In the genomic region with DNA sequence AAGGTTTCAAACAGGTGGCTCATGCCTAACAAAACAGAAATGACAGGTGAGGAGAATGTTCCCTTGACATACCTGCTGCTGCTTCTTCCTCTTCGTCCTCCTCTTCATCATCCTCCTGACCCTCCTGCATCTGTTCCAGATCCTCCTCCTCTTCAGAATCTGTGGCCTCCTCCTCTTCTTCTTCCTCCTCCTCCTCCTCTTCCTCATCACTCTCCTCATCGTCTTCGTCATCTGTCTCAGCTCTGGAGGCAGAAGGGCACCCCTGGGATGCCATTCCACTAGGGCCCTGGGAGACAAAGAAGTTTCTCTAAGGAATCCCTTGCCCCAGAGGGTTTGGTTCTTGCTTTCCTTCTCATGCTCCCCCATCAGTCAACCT, we compare ENCODE assay signal across 9 cellular contexts. TPM values are rescaled to one million over a fixed set of nuclear protein-coding genes. Genes with fewer than 3 reads are reported as not detected.
DNase-seq lines count a peak whose midpoint lies in the region; ATAC-seq and TF ChIP-seq lines count a peak whose summit lies in the region.
"Had no signal": no experiment of that assay in that cellular context is flagged by ENCODE, and none has a peak within 500 bp of the region (broad histone marks: within the 10 kb centered on the region; RNA-seq: fewer than 3 reads in every experiment).

No MANE protein-coding gene starts in this region.

- H3K27ac Mint-ChIP-seq in HFFc6 (peak overlapping the region; percentile 97), brain (peak overlapping the region in 3 of 5 experiments; percentile 37 to 100 (median 98))
- peak overlapping the region in 9 of 10 donors; percentile 34 to 98 (median 89) for H3K27ac Mint-ChIP-seq in naive thymus-derived CD8-positive, alpha-beta T cell

- H3K9me3 ChIP-seq in AG04450 (ENCODE audit: control insufficient read depth, insufficient read depth, low read length) = no peaks in the 10 kb centered on the region; the same call in 1 of the 2 replicates
- H3K9me3 ChIP-seq: Peyer's patch had no signal

- peak overlapping the region; percentile 99 for H3K27ac ChIP-seq in AG04450 (ENCODE audit: low read depth, low read length)

- POLR2A ChIA-PET in AG04450 (lab: Yijun Ruan, JAX) = interaction anchor here (0.7 to 1.2 kb wide), 4 partner anchors 8 to 348 kb away, joined by 3 to 5 read pairs (median 4); partner anchors contain the start of gene RGL2
- POLR2A ChIA-PET in naive thymus-derived CD8-positive, alpha-beta T cell (lab: Charles Lee) = interaction anchor here (1.4 to 1.9 kb wide), 4 partner anchors 20 to 110 kb away, joined by 3 to 6 read pairs (median 4); partner anchors contain the start of gene CUTA

- CTCF ChIA-PET in AG04450 (lab: Charles Lee) = interaction anchor here (1.0 kb wide), 1 partner anchor 26 kb away, joined by 6 read pairs; no protein-coding TSS in a partner anchor

- peak overlapping the region; percentile 92 for H3K4me3 Mint-ChIP-seq in HFFc6
- peak overlapping the region; percentile 28 to 99 (median 99) for H3K4me3 Mint-ChIP-seq in brain
- H3K4me3 Mint-ChIP-seq in naive thymus-derived CD8-positive, alpha-beta T cell = peak overlapping the region; percentile 19 to 100 (median 97)

- DNase-seq in AG04450 (ENCODE audit: low read depth, low spot score) (no peak), HFFc6 (no peak), HCEC 1CT (no peak)
- DNase-seq in naive thymus-derived CD8-positive, alpha-beta T cell = no peak
- DNase-seq: Peyer's patch had no signal

- H3K4me3 ChIP-seq in AG04450 (ENCODE audit: low read depth, low read length) = peak overlapping the region; percentile 78
- H3K4me3 ChIP-seq: Peyer's patch had no signal

- TF ChIP-seq CTCF in AG04450 (IDR thresholded peaks at IDR 0.05; ENCODE audit: low read depth, low read length) = no peak
- TF ChIP-seq CTCF in HFFc6 (IDR thresholded peaks at IDR 0.05) = 0 out of 2 replicates have a peak, but pooled peaks have one; percentile 20
- no peak for TF ChIP-seq CTCF in brain (conservative IDR thresholded peaks at IDR 0.05)

- H3K27me3 Mint-ChIP-seq in HFFc6 (ENCODE audit: insufficient read depth) (peaks cover 1% of the 10 kb centered on the region), brain (peaks cover 17% of the 10 kb centered on the region)
- H3K27me3 Mint-ChIP-seq in naive thymus-derived CD8-positive, alpha-beta T cell = no peaks in the 10 kb centered on the region

- H3K36me3 Mint-ChIP-seq in HFFc6 (ENCODE audit: low read depth) (peaks cover 51% of the 10 kb centered on the region), brain (peaks cover 40% of the 10 kb centered on the region)
- H3K36me3 Mint-ChIP-seq in naive thymus-derived CD8-positive, alpha-beta T cell = peaks cover 0 to 45% (median 16%) of the 10 kb centered on the region in 3 donors

- H3K9me3 Mint-ChIP-seq in HFFc6 (no peaks in the 10 kb centered on the region), brain (peaks cover 0 to 5% (median 0%) of the 10 kb centered on the region in 5 experiments)
- H3K9me3 Mint-ChIP-seq in naive thymus-derived CD8-positive, alpha-beta T cell = no peaks in the 10 kb centered on the region

- no peaks in the 10 kb centered on the region for H3K27me3 ChIP-seq in AG04450 (ENCODE audit: control insufficient read depth, insufficient read depth, low read length)
- H3K27me3 ChIP-seq: Peyer's patch had no signal

- H3K4me1 Mint-ChIP-seq in HFFc6 (ENCODE audit: low read depth) = peaks cover 68% of the 10 kb centered on the region
- peaks cover 88% of the 10 kb centered on the region for H3K4me1 Mint-ChIP-seq in brain
- H3K4me1 Mint-ChIP-seq in naive thymus-derived CD8-positive, alpha-beta T cell = peaks cover 42 to 88% (median 84%) of the 10 kb centered on the region in 4 donors

- no peak for ATAC-seq in naive thymus-derived CD8-positive, alpha-beta T cell
- ATAC-seq in HG03175 (IDR thresholded peaks at IDR 0.05; ENCODE audit: unreplicated experiment) (no peak), GM19467 (IDR thresholded peaks at IDR 0.05; ENCODE audit: unreplicated experiment) (no peak), GM21390 (IDR thresholded peaks at IDR 0.05; ENCODE audit: unreplicated experiment) (no peak)

RNA-seq across cellular contexts. Expression of gene ZBTB22, which starts 2.4 kb away (rescaled TPM):
- polyA plus RNA-seq in AG04450 (2011; rRNA removed) (8.4 and 11.8 TPM in 2 replicates), brain (ENCODE audit: insufficient read depth, low read depth, low replicate concordance) (29.4 TPM)
- 14.0 and 18.3 TPM in 2 replicates for polyA minus RNA-seq in AG04450 (2011; rRNA and poly(A)+ RNA removed)
- total RNA-seq in HFFc6 (2021; fragmentation: NEBNext Ultra II Directional; extraction: Animal tissue kit (Norgen Biotek cat#: 25700)) = 10 to 100 TPM; 15.2 to 19.9 (median 17.0) TPM
- 10 to 100 TPM; 29.7 to 33.6 TPM for total RNA-seq in naive thymus-derived CD8-positive, alpha-beta T cell
- 10 to 100 TPM; 10.4 to 13.4 (median 10.7) TPM for polyA plus RNA-seq in naive thymus-derived CD8-positive, alpha-beta T cell

RNA-seq across cellular contexts. Expression of gene DAXX, which starts 2.8 kb away (rescaled TPM):
- polyA plus RNA-seq in AG04450 (2011; rRNA removed) (69.7 and 75.6 TPM in 2 replicates), brain (ENCODE audit: insufficient read depth, low read depth, low replicate concordance) (89.8 TPM)
- polyA minus RNA-seq in AG04450 (2011; rRNA and poly(A)+ RNA removed) = 24.5 and 30.8 TPM in 2 replicates
- 10 to 100 TPM; 44.9 to 53.2 (median 50.4) TPM for total RNA-seq in HFFc6 (2021; fragmentation: NEBNext Ultra II Directional; extraction: Animal tissue kit (Norgen Biotek cat#: 25700))
- total RNA-seq in naive thymus-derived CD8-positive, alpha-beta T cell = 10 to 100 TPM; 88.0 to 88.1 TPM
- 100 to 1,000 TPM in 1 of 3 donors, 10 to 100 TPM in 2; 77.5 to 132 (median 86.5) TPM for polyA plus RNA-seq in naive thymus-derived CD8-positive, alpha-beta T cell

RNA-seq across cellular contexts. Expression of gene TAPBP, which starts 6.0 kb away (rescaled TPM):
- 29.3 and 37.9 TPM in 2 replicates for polyA plus RNA-seq in AG04450 (2011; rRNA removed)
- polyA minus RNA-seq in AG04450 (2011; rRNA and poly(A)+ RNA removed) = 29.5 and 41.9 TPM in 2 replicates
- total RNA-seq in HFFc6 (2021; fragmentation: NEBNext Ultra II Directional; extraction: Animal tissue kit (Norgen Biotek cat#: 25700)) = 100 to 1,000 TPM in 5 of 6 experiments, 10 to 100 TPM in 1; 88.7 to 118 (median 104) TPM
- 45.5 TPM for polyA plus RNA-seq in brain (ENCODE audit: insufficient read depth, low read depth, low replicate concordance)
- total RNA-seq in naive thymus-derived CD8-positive, alpha-beta T cell = 100 to 1,000 TPM; 212 to 215 TPM
- 100 to 1,000 TPM; 259 to 372 (median 327) TPM for polyA plus RNA-seq in naive thymus-derived CD8-positive, alpha-beta T cell

RNA-seq across cellular contexts. Expression of gene RGL2, which starts 21.2 kb away (rescaled TPM):
- polyA plus RNA-seq in AG04450 (2011; rRNA removed) = 21.9 and 25.0 TPM in 2 replicates
- 29.6 and 36.8 TPM in 2 replicates for polyA minus RNA-seq in AG04450 (2011; rRNA and poly(A)+ RNA removed)
- 10 to 100 TPM; 26.7 to 31.6 (median 27.9) TPM for total RNA-seq in HFFc6 (2021; fragmentation: NEBNext Ultra II Directional; extraction: Animal tissue kit (Norgen Biotek cat#: 25700))
- 44.9 TPM for polyA plus RNA-seq in brain (ENCODE audit: insufficient read depth, low read depth, low replicate concordance)
- total RNA-seq in naive thymus-derived CD8-positive, alpha-beta T cell = 10 to 100 TPM; 60.3 to 66.4 TPM
- polyA plus RNA-seq in naive thymus-derived CD8-positive, alpha-beta T cell = 1 to 10 TPM; 5.3 to 9.9 (median 7.0) TPM

RNA-seq across cellular contexts. Expression of gene PFDN6, which starts 30.5 kb away (rescaled TPM):
- polyA plus RNA-seq in AG04450 (2011; rRNA removed) (59.6 and 64.6 TPM in 2 replicates), brain (ENCODE audit: insufficient read depth, low read depth, low replicate concordance) (155 TPM)
- polyA minus RNA-seq in AG04450 (2011; rRNA and poly(A)+ RNA removed) = 20.2 and 21.1 TPM in 2 replicates
- total RNA-seq in HFFc6 (2021; fragmentation: NEBNext Ultra II Directional; extraction: Animal tissue kit (Norgen Biotek cat#: 25700)) = 10 to 100 TPM; 52.1 to 73.7 (median 69.7) TPM
- 10 to 100 TPM; 30.4 to 36.6 TPM for total RNA-seq in naive thymus-derived CD8-positive, alpha-beta T cell
- 10 to 100 TPM; 33.4 to 38.2 (median 35.5) TPM for polyA plus RNA-seq in naive thymus-derived CD8-positive, alpha-beta T cell
